ENCODE assay signal across 36 cellular contexts in genomic region chr15:87702270-87702669, GRCh38.
"Had no signal": no experiment of that assay in that cellular context is flagged by ENCODE, and none has a peak within 500 bp of the region (broad histone marks: within the 10 kb centered on the region; RNA-seq: fewer than 3 reads in every experiment).

No MANE protein-coding gene starts in this region.

- H3K9me3 Mint-ChIP-seq: activated CD4-positive, alpha-beta T cell treated with anti-CD3 and anti-CD28 coated beads, Interleukin-2, amount 10 ng/mL, durations not matched to agents 24 days and 14 days; activated T-cell treated with anti-CD3 and anti-CD28 coated beads, Interleukin-2, amount 50 U/mL, for 4 hours had no signal

- H3K27me3 ChIP-seq: adrenal gland, body of pancreas, brain microvascular endothelial cell, breast epithelium had no signal

- H3K27ac Mint-ChIP-seq: activated B cell treated with CpG ODN at 0.5 μM for 24 hours; activated CD4-positive, alpha-beta memory T cell treated with anti-CD3 and anti-CD28 coated beads for 36 hours; activated CD4-positive, alpha-beta T cell treated with anti-CD3 and anti-CD28 coated beads, Interleukin-2, amount 10 ng/mL, durations not matched to agents 24 days and 14 days; activated CD8-positive, alpha-beta T cell treated with anti-CD3 and anti-CD28 coated beads for 36 hours; activated naive CD4-positive, alpha-beta T cell treated with anti-CD3 and anti-CD28 coated beads for 36 hours; activated naive CD4-positive, alpha-beta T cell treated with anti-CD3 and anti-CD28 coated beads, Interleukin-2, amount 50 U/mL, for 72 hours; activated naive CD8-positive, alpha-beta T cell treated with anti-CD3 and anti-CD28 coated beads for 36 hours; activated T-cell treated with anti-CD3 and anti-CD28 coated beads, Interleukin-2, amount 50 U/mL, for 72 hours; activated T-helper 1 cell treated with anti-CD3 and anti-CD28 coated beads, Interleukin-12 subunit alpha, Interleukin-12 subunit beta, Interleukin-2, Interleukin-4 antibody, amounts not matched to agents 30 ng/mL and 10 ng/mL and 1 ng/mL, durations not matched to agents 14 hours and 24 hours and 36 hours; activated T-helper 17 cell treated with anti-CD3 and anti-CD28 coated beads, Interleukin-2, amount 50 U/mL, for 72 hours; T-helper 1 cell treated with Interleukin-12 subunit alpha and Interleukin-12 subunit beta and Interleukin-4 antibody, amounts not matched to agents 30 μg/mL and 1 μg/mL, for 36 hours; T-helper 2 cell treated with Interferon-gamma antibody and Interleukin-4, amounts not matched to agents 5 μg/mL and 100 μg/mL, for 36 hours had no signal

- H3K27ac ChIP-seq: adrenal gland, body of pancreas, brain microvascular endothelial cell, breast epithelium, VCaP had no signal

- H3K36me3 ChIP-seq: adrenal gland, brain microvascular endothelial cell, breast epithelium had no signal

- FAIRE-seq: astrocyte, TTC549 had no signal

- H3K4me1 Mint-ChIP-seq: activated B cell treated with CpG ODN at 0.5 μM for 24 hours; activated CD4-positive, alpha-beta T cell treated with anti-CD3 and anti-CD28 coated beads, Interleukin-2, amount 10 ng/mL, durations not matched to agents 24 days and 14 days; activated naive CD8-positive, alpha-beta T cell treated with anti-CD3 and anti-CD28 coated beads for 36 hours; activated T-helper 17 cell treated with anti-CD3 and anti-CD28 coated beads, Interleukin-2, amount 50 U/mL, for 72 hours had no signal

- H3K4me3 ChIP-seq: adrenal gland, body of pancreas, breast epithelium had no signal

- H3K4me1 ChIP-seq: adrenal gland, body of pancreas, breast epithelium had no signal

- H3K4me3 Mint-ChIP-seq: activated B cell treated with CpG ODN at 0.5 μM for 24 hours; activated CD4-positive, alpha-beta memory T cell treated with anti-CD3 and anti-CD28 coated beads for 36 hours; activated CD4-positive, alpha-beta T cell treated with anti-CD3 and anti-CD28 coated beads, Interleukin-2, amount 10 ng/mL, durations not matched to agents 24 days and 14 days; activated CD8-positive, alpha-beta T cell treated with anti-CD3 and anti-CD28 coated beads for 36 hours; activated naive CD4-positive, alpha-beta T cell treated with anti-CD3 and anti-CD28 coated beads for 36 hours; activated naive CD8-positive, alpha-beta T cell treated with anti-CD3 and anti-CD28 coated beads for 36 hours; activated T-cell treated with anti-CD3 and anti-CD28 coated beads, Interleukin-2, amount 50 U/mL, for 4 hours; activated T-cell treated with anti-CD3 and anti-CD28 coated beads, Interleukin-2, amount 50 U/mL, for 72 hours; activated T-helper 1 cell treated with anti-CD3 and anti-CD28 coated beads, Interleukin-12 subunit alpha, Interleukin-12 subunit beta, Interleukin-2, Interleukin-4 antibody, amounts not matched to agents 30 ng/mL and 10 ng/mL and 1 ng/mL, durations not matched to agents 14 hours and 24 hours and 36 hours; activated T-helper 17 cell treated with anti-CD3 and anti-CD28 coated beads, Interleukin-2, amount 50 U/mL, for 72 hours; T-helper 1 cell treated with Interleukin-12 subunit alpha and Interleukin-12 subunit beta and Interleukin-4 antibody, amounts not matched to agents 30 μg/mL and 1 μg/mL, for 36 hours; T-helper 2 cell treated with Interferon-gamma antibody and Interleukin-4, amounts not matched to agents 5 μg/mL and 100 μg/mL, for 36 hours had no signal

- H3K36me3 Mint-ChIP-seq: activated CD4-positive, alpha-beta memory T cell treated with anti-CD3 and anti-CD28 coated beads for 36 hours; activated naive CD8-positive, alpha-beta T cell treated with anti-CD3 and anti-CD28 coated beads for 36 hours had no signal

- DNase-seq: activated B cell treated with CpG ODN at 0.5 μM for 24 hours; activated CD4-positive, alpha-beta memory T cell treated with anti-CD3 and anti-CD28 coated beads for 36 hours; activated CD4-positive, alpha-beta T cell treated with anti-CD3 and anti-CD28 coated beads for 4 hours; activated CD4-positive, alpha-beta T cell treated with anti-CD3 and anti-CD28 coated beads, Interleukin-2, amount 10 ng/mL, durations not matched to agents 24 days and 14 days; activated CD4-positive, alpha-beta T cell treated with anti-CD3 and anti-CD28 coated beads, Interleukin-2, amount 50 U/mL, for 1 hour; activated CD4-positive, alpha-beta T cell treated with anti-CD3 and anti-CD28 coated beads, Interleukin-2, amount 50 U/mL, for 4 hours; activated CD4-positive, CD25-positive, alpha-beta regulatory T cell treated with anti-CD3 and anti-CD28 coated beads, Interleukin-2, amount 50 U/mL, for 72 hours; activated CD8-positive, alpha-beta memory T cell treated with anti-CD3 and anti-CD28 coated beads, Interleukin-2, amount 50 U/mL, for 4 hours; activated CD8-positive, alpha-beta T cell treated with anti-CD3 and anti-CD28 coated beads for 36 hours; activated effector memory CD4-positive, alpha-beta T cell treated with anti-CD3 and anti-CD28 coated beads, Interleukin-2, amount 50 U/mL, for 16 hours; activated gamma-delta T cell treated with Interleukin-2 at 50 U/mL for 16 hours; activated naive CD4-positive, alpha-beta T cell; activated naive CD4-positive, alpha-beta T cell treated with anti-CD3 and anti-CD28 coated beads for 36 hours; activated naive CD4-positive, alpha-beta T cell treated with anti-CD3 and anti-CD28 coated beads, Interleukin-2, amount 50 U/mL, for 16 hours; activated naive CD8-positive, alpha-beta T cell treated with anti-CD3 and anti-CD28 coated beads for 36 hours; activated T-cell treated with anti-CD3 and anti-CD28 coated beads for 4 hours; activated T-cell treated with anti-CD3 and anti-CD28 coated beads, Interleukin-2, amount 50 U/mL, for 1 hour; activated T-cell treated with anti-CD3 and anti-CD28 coated beads, Interleukin-2, amount 50 U/mL, for 4 hours; activated T-cell treated with anti-CD3 and anti-CD28 coated beads, Interleukin-2, amount 50 U/mL, for 72 hours; adrenal gland; amniotic stem cell; aorta; body of pancreas; brain microvascular endothelial cell; central memory CD4-positive, alpha-beta T cell; T-helper 2 cell; T-helper 9 cell had no signal

- H3K9me3 ChIP-seq: adrenal gland, body of pancreas had no signal

- H3K27me3 Mint-ChIP-seq: activated B cell treated with CpG ODN at 0.5 μM for 24 hours; activated CD4-positive, alpha-beta memory T cell treated with anti-CD3 and anti-CD28 coated beads for 36 hours; activated CD4-positive, alpha-beta T cell treated with anti-CD3 and anti-CD28 coated beads, Interleukin-2, amount 10 ng/mL, durations not matched to agents 24 days and 14 days; activated naive CD8-positive, alpha-beta T cell treated with anti-CD3 and anti-CD28 coated beads for 36 hours had no signal

- ATAC-seq: activated CD8-positive, alpha-beta T cell treated with anti-CD3 and anti-CD28 coated beads for 36 hours; activated naive CD4-positive, alpha-beta T cell treated with anti-CD3 and anti-CD28 coated beads, Interleukin-2, amount 50 U/mL, for 72 hours; activated T-cell treated with anti-CD3 and anti-CD28 coated beads, Interleukin-2, amount 50 U/mL, for 4 hours; activated T-cell treated with anti-CD3 and anti-CD28 coated beads, Interleukin-2, amount 50 U/mL, for 72 hours; activated T-helper 17 cell treated with anti-CD3 and anti-CD28 coated beads, Interleukin-2, amount 50 U/mL, for 72 hours; body of pancreas had no signal
